Comparison of ENCODE assay signal across 12 cellular contexts in genomic region chr13:29548722-29549446, GRCh38. TPM values are rescaled to one million over a fixed set of nuclear protein-coding genes. Genes with fewer than 3 reads are reported as not detected.
DNase-seq lines count a peak whose midpoint lies in the region; ATAC-seq, FAIRE-seq and TF ChIP-seq lines count a peak whose summit lies in the region.
"Had no signal": no experiment of that assay in that cellular context is flagged by ENCODE, and none has a peak within 500 bp of the region (broad histone marks: within the 10 kb centered on the region; RNA-seq: fewer than 3 reads in every experiment).

No MANE protein-coding gene starts in this region.

- H3K36me3 ChIP-seq in BLaER1 (peaks cover 94% of the 10 kb centered on the region), endodermal cell (ENCODE audit: control insufficient read depth, insufficient read depth, low read length) (peaks cover 20% of the 10 kb centered on the region), mucosa of rectum (ENCODE audit: control insufficient read depth in 2 of 2, insufficient read depth in 2 of 2, low read length in 2 of 2) (peaks cover 13 to 15% of the 10 kb centered on the region in 2 donors)

- no peak overlapping the region for H3K4me3 Mint-ChIP-seq in endodermal cell
- H3K4me3 Mint-ChIP-seq: naive thymus-derived CD8-positive, alpha-beta T cell had no signal

- no peak overlapping the region for H3K4me3 ChIP-seq in BLaER1
- no peak overlapping the region for H3K4me3 ChIP-seq in endodermal cell (ENCODE audit: low read length)
- peak overlapping the region; percentile 45 to 49 for H3K4me3 ChIP-seq in mucosa of rectum (ENCODE audit: low read length in 2 of 2)

- H3K9ac ChIP-seq in BLaER1: no peak overlapping the region
- H3K9ac ChIP-seq in endodermal cell (ENCODE audit: extremely low read depth, low read length, poor library complexity, severe bottlenecking): no peak overlapping the region
- H3K9ac ChIP-seq in mucosa of rectum (ENCODE audit: low read depth in 1 of 2, low read length in 2 of 2): peak overlapping the region in 1 of 2 donors; percentile 30

- H3K27ac ChIP-seq in BLaER1 (no peak overlapping the region), endodermal cell (ENCODE audit: low read depth, low read length) (no peak overlapping the region), mucosa of rectum (ENCODE audit: low read depth in 2 of 2, low read length in 2 of 2) (peak overlapping the region; percentile 53 to 77)

- H4K20me1 ChIP-seq in BLaER1: peaks cover 94% of the 10 kb centered on the region

- TF ChIP-seq CTCF in endodermal cell (conservative IDR thresholded peaks at IDR 0.05) (no peak), D721Med (IDR thresholded peaks at IDR 0.05; ENCODE audit: insufficient read depth, missing control alignments) (no peak)

- peaks cover 25% of the 10 kb centered on the region for H3K4me1 Mint-ChIP-seq in endodermal cell

- peaks cover 37% of the 10 kb centered on the region for H3K36me3 Mint-ChIP-seq in endodermal cell (ENCODE audit: low read depth)

- DNase-seq in NCI-H146 (lab: John Stamatoyannopoulos, UW): peak; percentile 83
- DNase-seq in endodermal cell: peak; percentile 39
- DNase-seq in D721Med (ENCODE audit: insufficient read length, low spot score): no peak
- DNase-seq: amygdala; naive thymus-derived CD8-positive, alpha-beta T cell; NCI-H345 had no signal

- 89 to 93% methylated on average over 10 to 16 of the region's 16 CpGs for WGBS in endodermal cell (ENCODE audit: insufficient coverage in 1 of 2, insufficient read length in 1 of 2), 2 experiments

- H3K27ac Mint-ChIP-seq in endodermal cell: no peak overlapping the region
- H3K27ac Mint-ChIP-seq: naive thymus-derived CD8-positive, alpha-beta T cell had no signal

- H3K9me3 Mint-ChIP-seq in endodermal cell: peaks cover 5% of the 10 kb centered on the region
- H3K9me3 Mint-ChIP-seq: naive thymus-derived CD8-positive, alpha-beta T cell had no signal

- ATAC-seq in GM18867 (IDR thresholded peaks at IDR 0.05; ENCODE audit: unreplicated experiment): no peak
- ATAC-seq in GM18909 (IDR thresholded peaks at IDR 0.05; ENCODE audit: poor library complexity, unreplicated experiment): no peak
- ATAC-seq in GM19023 (IDR thresholded peaks at IDR 0.05; ENCODE audit: unreplicated experiment): no peak
- ATAC-seq: naive thymus-derived CD8-positive, alpha-beta T cell had no signal

- H3K9me3 ChIP-seq in BLaER1 (no peaks in the 10 kb centered on the region), endodermal cell (ENCODE audit: control insufficient read depth, low read length) (peaks cover 9% of the 10 kb centered on the region), mucosa of rectum (ENCODE audit: control insufficient read depth in 2 of 2, low read length in 2 of 2) (no peaks in the 10 kb centered on the region)

- H3K27me3 ChIP-seq in BLaER1: no peaks in the 10 kb centered on the region
- H3K27me3 ChIP-seq in endodermal cell (ENCODE audit: control insufficient read depth, insufficient read depth, low read length, poor library complexity, severe bottlenecking): peaks cover 2% of the 10 kb centered on the region
- H3K27me3 ChIP-seq in mucosa of rectum (ENCODE audit: control insufficient read depth in 2 of 2, insufficient read depth in 2 of 2, low read length in 2 of 2): no peaks in the 10 kb centered on the region

- no peak for FAIRE-seq in D721Med (lab: Jason Lieb, UNC)
- FAIRE-seq: urothelium cell line had no signal

- peaks cover 8% of the 10 kb centered on the region; the same call in 1 of the 2 replicates for H3K4me1 ChIP-seq in BLaER1
- peaks cover 3% of the 10 kb centered on the region for H3K4me1 ChIP-seq in endodermal cell (ENCODE audit: control insufficient read depth, insufficient read depth, low read length)
- H3K4me1 ChIP-seq in mucosa of rectum (ENCODE audit: control insufficient read depth in 2 of 2, insufficient read depth in 2 of 2, low read length in 2 of 2): peaks cover 7 to 14% of the 10 kb centered on the region in 2 donors

- 0 out of 2 replicates have a peak overlapping the region, but pooled peaks have one; percentile 14 for H3K4me2 ChIP-seq in BLaER1

- H3K27me3 Mint-ChIP-seq in endodermal cell (ENCODE audit: insufficient read depth): peaks cover 50% of the 10 kb centered on the region
- H3K27me3 Mint-ChIP-seq: naive thymus-derived CD8-positive, alpha-beta T cell had no signal

RNA-seq across cellular contexts. Expression of gene SLC7A1, which starts 46.6 kb away (rescaled TPM):
- 10 to 100 TPM; 26.0 to 27.3 TPM for total RNA-seq in endodermal cell
- 28.0 TPM for polyA plus RNA-seq in endodermal cell (2013, experiment 1 of 2)
- polyA plus RNA-seq in endodermal cell (2013, experiment 2 of 2): 19.5 TPM

Comparison
In these comparisons a context has a peak if more than half of its experiments do, and no peak if none do; other contexts are left out.
1. H3K27ac ChIP-seq: peak in mucosa of rectum (2 of 2); none in BLaER1 (single experiment) and endodermal cell (single experiment).
2. H3K4me3 ChIP-seq: peak in mucosa of rectum (2 of 2); none in BLaER1 (single experiment) and endodermal cell (single experiment).